ENCODE assay signal across 8 cellular contexts in genomic region chr11:68043349-68044144, GRCh38. TPM values are rescaled to one million over a fixed set of nuclear protein-coding genes. Genes with fewer than 3 reads are reported as not detected.
A peak's percentile ranks its signal among the peaks of the same experiment; 100 is the strongest.
DNase-seq lines count a peak whose midpoint lies in the region; ATAC-seq and TF ChIP-seq lines count a peak whose summit lies in the region.
"Had no signal": no experiment of that assay in that cellular context is flagged by ENCODE, and none has a peak within 500 bp of the region (broad histone marks: within the 10 kb centered on the region; RNA-seq: fewer than 3 reads in every experiment).

No MANE protein-coding gene starts in this region.

- in situ Hi-C loops in brain microvascular endothelial cell (cut with HindIII; ENCODE audit: low pct_ligation_motif_present, low sequenced_read_pairs) = no loop called here

- ATAC-seq in Right ventricle myocardium inferior (no peak), left cardiac atrium (no peak), HG03565 (IDR thresholded peaks at IDR 0.05; ENCODE audit: unreplicated experiment) (no peak)
- ATAC-seq: esophagus mucosa had no signal

- TF ChIP-seq CTCF in brain microvascular endothelial cell (IDR thresholded peaks at IDR 0.05; ENCODE audit: low read depth, low read length, missing control alignments) (no peak), uterus (IDR thresholded peaks at IDR 0.05) (no peak)

- H3K9me3 ChIP-seq in uterus = no peaks in the 10 kb centered on the region

- H3K27me3 ChIP-seq in brain microvascular endothelial cell (replicated peaks) = no peaks in the 10 kb centered on the region
- no peaks in the 10 kb centered on the region for H3K27me3 ChIP-seq in uterus

- intact Hi-C loops in Right ventricle myocardium inferior (cut with DNase I) = no loop called here
- intact Hi-C loops in left cardiac atrium (cut with DNase I) = no loop called here
- intact Hi-C loops in uterus (cut with DNase I; ENCODE audit: low total_unique reads) = no loop called here

- H3K27ac ChIP-seq in brain microvascular endothelial cell (peak overlapping the region; percentile 82), uterus (peak overlapping the region; percentile 87 to 91)

- peaks cover 0 to 6% of the 10 kb centered on the region in 2 donors for H3K4me1 ChIP-seq in uterus

- DNase-seq in Right ventricle myocardium inferior (ENCODE audit: missing footprints) = peak; percentile 61
- DNase-seq in left cardiac atrium = no peak
- DNase-seq in brain microvascular endothelial cell = peak; percentile 83
- peak; percentile 62 for DNase-seq in uterus
- no peak for DNase-seq in kidney glomerular epithelial cell (lab: John Stamatoyannopoulos, UW)
- DNase-seq: Right ventricle myocardium superior had no signal

- H3K4me3 ChIP-seq in brain microvascular endothelial cell (ENCODE audit: low read depth, low read length) (no peak overlapping the region), uterus (no peak overlapping the region)

- TF ChIP-seq POLR2A in uterus (IDR thresholded peaks at IDR 0.05) = no peak

- H3K36me3 ChIP-seq in brain microvascular endothelial cell (replicated peaks) (peaks cover 55% of the 10 kb centered on the region), uterus (no peaks in the 10 kb centered on the region)

RNA-seq across cellular contexts. Expression of gene TCIRG1, which starts 4.7 kb away (rescaled TPM):
- total RNA-seq in Right ventricle myocardium inferior = 30.4 TPM
- 10 to 100 TPM; 39.5 to 51.7 TPM for total RNA-seq in left cardiac atrium
- 100 to 1,000 TPM in 2 of 4 donors, 10 to 100 TPM in 2; 62.1 to 162 (median 115) TPM for total RNA-seq in uterus

RNA-seq across cellular contexts. Expression of gene NDUFS8, which starts 13.1 kb away (rescaled TPM):
- 479 TPM for total RNA-seq in Right ventricle myocardium inferior
- total RNA-seq in left cardiac atrium = 100 to 1,000 TPM; 304 to 342 TPM
- total RNA-seq in uterus = 100 to 1,000 TPM in 2 of 4 donors, 10 to 100 TPM in 2; 53.4 to 291 (median 139) TPM

RNA-seq across cellular contexts. Expression of gene ALDH3B1, which starts 33.4 kb away (rescaled TPM):
- total RNA-seq in Right ventricle myocardium inferior (3.5 TPM), left cardiac atrium (1 to 10 TPM; 6.2 to 8.9 TPM), uterus (1 to 10 TPM; 2.3 to 5.7 (median 4.0) TPM)

RNA-seq across cellular contexts. Expression of gene UNC93B1, which starts 39.6 kb away (rescaled TPM):
- total RNA-seq in Right ventricle myocardium inferior (9.0 TPM), left cardiac atrium (10 to 100 TPM; 12.5 to 15.1 TPM), uterus (10 to 100 TPM in 3 of 4 donors, 1 to 10 TPM in 1; 4.1 to 24.3 (median 13.2) TPM)

Comparison
In these comparisons a context has a peak if more than half of its experiments do, and no peak if none do; other contexts are left out.
1. DNase-seq: peak in Right ventricle myocardium inferior (single experiment), brain microvascular endothelial cell (single experiment) and uterus (2 of 2); none in left cardiac atrium (single experiment) and kidney glomerular epithelial cell (single experiment).